ENCODE assay signal across 2 cellular contexts in the genomic region with DNA sequence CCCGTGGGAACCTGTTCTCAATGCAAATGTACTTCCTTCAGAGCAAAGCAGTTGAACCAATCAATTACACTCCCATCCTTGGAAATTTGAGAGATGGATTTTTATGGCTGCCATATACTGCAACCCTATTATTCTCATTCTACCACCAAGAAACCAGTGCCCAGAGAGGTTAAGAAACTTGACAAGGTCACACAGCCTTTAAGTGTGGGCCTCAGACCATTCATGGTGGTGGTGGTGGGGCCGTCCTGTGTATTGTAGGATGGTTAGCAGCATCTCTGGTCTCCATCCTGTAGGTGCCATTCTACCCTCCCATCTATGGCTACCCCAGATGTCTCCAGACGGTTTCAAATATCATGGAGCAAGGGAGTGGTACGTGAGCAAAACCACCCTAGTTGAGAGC.
A peak's percentile ranks its signal among the peaks of the same experiment; 100 is the strongest.
TF ChIP-seq lines count a peak whose summit lies in the region.

No MANE protein-coding gene starts in this region.

TF ChIP-seq in A549, 52 proteins besides CTCF, POLR2A, EP300 and RAD21:
- TF ChIP-seq ZFP36 (IDR thresholded peaks at IDR 0.05; ENCODE audit: borderline replicate concordance, partially characterized antibody) (peak; percentile 17), ZC3H11A (IDR thresholded peaks at IDR 0.05) (no peak)

TF ChIP-seq in H1, 55 proteins besides CTCF, POLR2A, EP300 and RAD21:
- TF ChIP-seq KDM1A (IDR thresholded peaks at IDR 0.05; ENCODE audit: borderline replicate concordance, low read length), result 0 out of 2 replicates have a peak, but pooled peaks have one; percentile 43
- TF ChIP-seq FOSL1 (IDR thresholded peaks at IDR 0.05; ENCODE audit: insufficient read depth, low read depth, low read length), result no peak
- TF ChIP-seq, protein P1, sequence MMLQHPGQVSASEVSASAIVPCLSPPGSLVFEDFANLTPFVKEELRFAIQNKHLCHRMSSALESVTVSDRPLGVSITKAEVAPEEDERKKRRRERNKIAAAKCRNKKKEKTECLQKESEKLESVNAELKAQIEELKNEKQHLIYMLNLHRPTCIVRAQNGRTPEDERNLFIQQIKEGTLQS (IDR thresholded peaks at IDR 0.05; ENCODE audit: insufficient read depth, low read depth, low read length), result no peak
